Comparison of ENCODE assay signal across 1 cellular context in the genomic region with DNA sequence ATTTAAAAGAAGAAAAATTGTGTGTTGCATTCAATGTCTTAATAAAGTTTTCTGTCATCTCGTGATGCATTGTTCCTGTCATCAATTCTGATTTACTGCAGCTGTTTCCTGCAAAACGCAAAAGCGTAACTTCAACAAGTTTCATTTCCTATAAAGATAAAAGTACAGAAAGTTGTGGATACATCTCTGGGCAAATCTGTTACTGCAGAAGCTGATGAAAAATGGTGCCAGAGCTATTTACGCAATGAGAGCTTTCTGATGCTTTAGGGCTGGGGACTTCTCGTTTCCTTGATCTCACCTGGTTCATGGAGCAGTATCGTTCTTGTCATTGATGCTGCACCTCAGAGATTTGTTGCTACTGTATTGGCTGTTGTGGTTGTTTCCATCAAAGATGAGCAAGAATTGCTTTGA.
TF ChIP-seq lines count a peak whose summit lies in the region.

No MANE protein-coding gene starts in this region.

TF ChIP-seq in HepG2, 621 proteins besides CTCF, POLR2A, EP300 and RAD21:
- TF ChIP-seq KDM4B (CRISPR knock-in tag; IDR thresholded peaks at IDR 0.05) (no peak), ZMAT5 (CRISPR knock-in tag; IDR thresholded peaks at IDR 0.05; ENCODE audit: borderline replicate concordance, low read depth) (no peak), ZNF597 (CRISPR knock-in tag; IDR thresholded peaks at IDR 0.05) (no peak), NKX3-1 (CRISPR knock-in tag; IDR thresholded peaks at IDR 0.05) (no peak)
- TF ChIP-seq, protein P1, sequence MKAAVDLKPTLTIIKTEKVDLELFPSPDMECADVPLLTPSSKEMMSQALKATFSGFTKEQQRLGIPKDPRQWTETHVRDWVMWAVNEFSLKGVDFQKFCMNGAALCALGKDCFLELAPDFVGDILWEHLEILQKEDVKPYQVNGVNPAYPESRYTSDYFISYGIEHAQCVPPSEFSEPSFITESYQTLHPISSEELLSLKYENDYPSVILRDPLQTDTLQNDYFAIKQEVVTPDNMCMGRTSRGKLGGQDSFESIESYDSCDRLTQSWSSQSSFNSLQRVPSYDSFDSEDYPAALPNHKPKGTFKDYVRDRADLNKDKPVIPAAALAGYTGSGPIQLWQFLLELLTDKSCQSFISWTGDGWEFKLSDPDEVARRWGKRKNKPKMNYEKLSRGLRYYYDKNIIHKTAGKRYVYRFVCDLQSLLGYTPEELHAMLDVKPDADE (CRISPR knock-in tag; IDR thresholded peaks at IDR 0.05): no peak
